21 cellular contexts compared by ENCODE assay signal in genomic region chr5:62450259-62450658, GRCh38.
"Had no signal": no experiment of that assay in that cellular context is flagged by ENCODE, and none has a peak within 500 bp of the region (broad histone marks: within the 10 kb centered on the region; RNA-seq: fewer than 3 reads in every experiment).

No MANE protein-coding gene starts in this region.

- H3K36me3 ChIP-seq: colonic mucosa, ovary had no signal

- ATAC-seq: gastrocnemius medialis; heart right ventricle; left lobe of liver; mucosa of descending colon; naive thymus-derived CD8-positive, alpha-beta T cell had no signal

- DNase-seq: colonic mucosa; dermis blood vessel endothelial cell; endodermal cell; gastrocnemius medialis; heart right ventricle; hypothalamus; islet precursor cell; mammary epithelial cell; mucosa of descending colon; naive thymus-derived CD8-positive, alpha-beta T cell; ovary; sigmoid colon; stimulated activated CD4-positive, alpha-beta T cell treated with anti-CD3 and anti-CD28 coated beads, Interleukin-2, amount 100 ng/mL, for 24 hours; stimulated activated CD4-positive, alpha-beta T cell treated with anti-CD3 and anti-CD28 coated beads, Interleukin-4, amount 100 ng/mL, for 4 hours; stimulated activated naive CD4-positive, alpha-beta T cell; thyroid gland had no signal

- H3K4me3 ChIP-seq: colonic mucosa, gastrocnemius medialis, heart right ventricle, mucosa of descending colon, ovary, right atrium auricular region, sigmoid colon, skin epidermis, suprapubic skin, thyroid gland had no signal

- H3K9me3 ChIP-seq: colonic mucosa, gastrocnemius medialis, heart right ventricle, mucosa of descending colon, ovary, right atrium auricular region, sigmoid colon, suprapubic skin, thyroid gland had no signal

- H3K27me3 ChIP-seq: colonic mucosa, gastrocnemius medialis, heart right ventricle, ovary, right atrium auricular region, sigmoid colon, suprapubic skin, thyroid gland had no signal

- FAIRE-seq: urothelium cell line had no signal

- H3K4me1 ChIP-seq: colonic mucosa, gastrocnemius medialis, heart right ventricle, right atrium auricular region, sigmoid colon, suprapubic skin, thyroid gland had no signal

- H3K27ac ChIP-seq: colonic mucosa, gastrocnemius medialis, heart right ventricle, ovary, right atrium auricular region, sigmoid colon, skin epidermis, suprapubic skin, thyroid gland had no signal
